In genomic region chr6:100322886-100323285, GRCh38 we compare ENCODE assay signal across 23 cellular contexts.
"Had no signal": no experiment of that assay in that cellular context is flagged by ENCODE, and none has a peak within 500 bp of the region (broad histone marks: within the 10 kb centered on the region; RNA-seq: fewer than 3 reads in every experiment).

No MANE protein-coding gene starts in this region.

- H3K4me3 ChIP-seq: esophagus squamous epithelium, gastrocnemius medialis, lung, ovary, psoas muscle, sigmoid colon, stomach, thyroid gland, vagina had no signal

- ATAC-seq: effector memory CD8-positive, alpha-beta T cell; gastrocnemius medialis; left lobe of liver; natural killer cell; psoas muscle; right cardiac atrium; stimulated activated effector memory CD8-positive, alpha-beta T cell treated with anti-CD3 and anti-CD28 coated beads, Interleukin-12 subunit alpha, Interleukin-12 subunit beta, amount 100 ng/mL, for 72 hours had no signal

- DNase-seq: effector memory CD8-positive, alpha-beta T cell; erythroblast; esophagus squamous epithelium; gastrocnemius medialis; head of caudate nucleus; kidney; natural killer cell; occipital lobe; ovary; posterior cingulate gyrus; psoas muscle; right cardiac atrium; sigmoid colon; stimulated activated CD4-positive, alpha-beta T cell treated with anti-CD3 and anti-CD28 coated beads, Interleukin-2, amount 100 ng/mL, for 24 hours; stimulated activated CD4-positive, alpha-beta T cell treated with anti-CD3 and anti-CD28 coated beads, Interleukin-4, amount 100 ng/mL, for 24 hours; stimulated activated naive CD4-positive, alpha-beta T cell treated with Interleukin-2 at 50 U/mL for 16 hours; stomach; thyroid gland; trophoblast cell had no signal
